Comparison of ENCODE assay signal across 20 cellular contexts in the genomic region with DNA sequence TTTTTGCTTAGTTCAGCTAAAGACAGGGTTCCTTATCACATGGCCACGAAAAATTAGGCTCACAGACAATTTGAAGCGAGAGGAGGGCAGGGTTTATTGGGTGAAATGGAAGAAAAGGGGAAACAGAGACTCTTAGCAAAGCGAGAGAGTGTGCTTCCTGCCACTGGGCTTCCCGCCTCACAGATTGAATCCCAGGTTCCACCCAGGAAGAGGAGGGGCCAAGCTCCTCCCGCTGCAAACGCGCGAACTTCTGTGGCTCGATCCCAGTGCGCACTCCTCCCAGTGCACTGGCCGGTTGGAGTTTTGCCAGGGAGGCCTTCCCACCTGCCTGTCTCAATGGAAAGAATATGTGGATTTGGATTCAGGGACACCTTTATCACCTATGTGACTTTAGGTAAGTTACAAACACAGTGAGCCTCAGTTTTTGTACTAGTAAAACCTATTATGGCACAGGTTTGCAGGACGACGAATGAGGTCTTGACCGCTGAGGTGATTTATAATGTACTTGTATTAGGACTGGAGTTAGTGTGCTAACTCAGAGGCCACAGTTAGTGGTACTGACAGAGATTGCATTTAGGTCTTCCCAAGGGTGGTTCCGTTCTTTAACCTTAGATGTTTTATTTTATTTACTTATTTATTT. TPM values are rescaled to one million over a fixed set of nuclear protein-coding genes. Genes with fewer than 3 reads are reported as not detected.
A peak's percentile ranks its signal among the peaks of the same experiment; 100 is the strongest.
DNase-seq lines count a peak whose midpoint lies in the region; ATAC-seq lines count a peak whose summit lies in the region.
"Had no signal": no experiment of that assay in that cellular context is flagged by ENCODE, and none has a peak within 500 bp of the region (broad histone marks: within the 10 kb centered on the region; RNA-seq: fewer than 3 reads in every experiment).

No MANE protein-coding gene starts in this region.

- H2BK5ac ChIP-seq in trophoblast cell (ENCODE audit: low read depth, low read length, poor library complexity) = no peak overlapping the region

- H3K9me3 ChIP-seq in HUES64 (ENCODE audit: insufficient read depth, low read depth, low read length) (no peaks in the 10 kb centered on the region), iPS DF 6.9 (ENCODE audit: control insufficient read depth, insufficient read depth, low read length) (no peaks in the 10 kb centered on the region), trophoblast cell (ENCODE audit: insufficient read depth, low read depth, low read length) (no peaks in the 10 kb centered on the region)
- H3K9me3 ChIP-seq: BE2C had no signal

- no peaks in the 10 kb centered on the region for H3K79me1 ChIP-seq in trophoblast cell (ENCODE audit: low read length)

- ATAC-seq in GM21515 (IDR thresholded peaks at IDR 0.05; ENCODE audit: unreplicated experiment) = no peak
- ATAC-seq: Panc1 had no signal

- no peaks in the 10 kb centered on the region for H3K79me2 ChIP-seq in trophoblast cell (ENCODE audit: control insufficient read depth, insufficient read depth, low read length, poor library complexity)

- H2BK12ac ChIP-seq in trophoblast cell (ENCODE audit: low read length) = no peak overlapping the region

- peak overlapping the region; percentile 48 for H3K4me3 ChIP-seq in HUES64 (ENCODE audit: low read length)
- peak overlapping the region; percentile 14; the same call in 1 of the 2 replicates for H3K4me3 ChIP-seq in iPS DF 6.9 (ENCODE audit: low read length)
- H3K4me3 ChIP-seq in trophoblast cell (ENCODE audit: low read depth, low read length) = no peak overlapping the region
- H3K4me3 ChIP-seq: GM12878 had no signal

- no peak overlapping the region for H4K12ac ChIP-seq in trophoblast cell (ENCODE audit: low read depth, low read length)

- no peak overlapping the region for H3K18ac ChIP-seq in trophoblast cell (ENCODE audit: low read length)

- H4K91ac ChIP-seq in trophoblast cell (ENCODE audit: low read depth, low read length) = no peak overlapping the region

- H3K36me3 ChIP-seq in HUES64 (ENCODE audit: insufficient read depth, low read length) (no peaks in the 10 kb centered on the region), iPS DF 6.9 (ENCODE audit: control insufficient read depth, insufficient read depth, low read length) (no peaks in the 10 kb centered on the region), trophoblast cell (ENCODE audit: control insufficient read depth in 1 of 2, insufficient read depth in 2 of 2, low read length in 2 of 2) (no peaks in the 10 kb centered on the region)
- H3K36me3 ChIP-seq: BE2C had no signal

- H3K4me2 ChIP-seq in trophoblast cell (ENCODE audit: low read length) = peak overlapping the region; percentile 31

- no peak overlapping the region for H3K23ac ChIP-seq in trophoblast cell (ENCODE audit: low read length)

- DNase-seq in SHP77 (lab: John Stamatoyannopoulos, UW) (peak; percentile 24 to 54), SHP77 treated with DMSO at 0.1 percent for 48 hours (lab: John Stamatoyannopoulos, UW) (no peak), iPS DF 6.9 (ENCODE audit: low read depth, low spot score) (no peak), trophoblast cell (peak in 1 of 2 donors; percentile 19), activated gamma-delta T cell (lab: John Stamatoyannopoulos, UW) (no peak), NCI-H1930 (lab: John Stamatoyannopoulos, UW) (no peak)
- DNase-seq: 8988T; BE2C; CD4-positive, alpha-beta T cell; DMS79; GDM1; NCI-H1048; NCI-H1436 treated with DMSO at 0.1 percent for 48 hours; NCI-H510A; NCI-H82; Right ventricle myocardium superior had no signal

- H3K4ac ChIP-seq in trophoblast cell (ENCODE audit: low read depth, low read length) = no peak overlapping the region

- H3K14ac ChIP-seq in trophoblast cell (ENCODE audit: low read length) = no peak overlapping the region

- H2AK5ac ChIP-seq in trophoblast cell (ENCODE audit: low read length) = no peak overlapping the region

- H3K9ac ChIP-seq in HUES64 (ENCODE audit: low read depth, low read length) = no peak overlapping the region
- H3K9ac ChIP-seq in trophoblast cell (ENCODE audit: low read length) = no peak overlapping the region

- H3K27ac ChIP-seq in HUES64 (ENCODE audit: low read depth, low read length) (no peak overlapping the region), iPS DF 6.9 (ENCODE audit: low read length) (no peak overlapping the region), trophoblast cell (ENCODE audit: low read depth, low read length) (no peak overlapping the region)

- no peak overlapping the region for H2AFZ ChIP-seq in trophoblast cell (ENCODE audit: insufficient read depth, low read length, poor library complexity)

- no peak overlapping the region for H4K8ac ChIP-seq in trophoblast cell (ENCODE audit: low read depth, low read length)

- H3K4me1 ChIP-seq in HUES64 (ENCODE audit: insufficient read depth, low read length) = peaks cover 16% of the 10 kb centered on the region
- peaks cover 2% of the 10 kb centered on the region; the same call in 1 of the 2 replicates for H3K4me1 ChIP-seq in iPS DF 6.9 (ENCODE audit: control insufficient read depth, insufficient read depth, low read length)
- H3K4me1 ChIP-seq in trophoblast cell (ENCODE audit: control insufficient read depth in 1 of 2, insufficient read depth in 2 of 2, low read length in 2 of 2) = no peaks in the 10 kb centered on the region
- H3K4me1 ChIP-seq: BE2C had no signal

- 84% methylated on average over 14 of the region's 15 CpGs for WGBS in HUES64
- no CpG with 5 or more reads among the region's 15 CpGs for WGBS in iPS DF 6.9 (ENCODE audit: insufficient coverage, insufficient read length)
- no CpG with 5 or more reads among the region's 15 CpGs for WGBS in trophoblast cell (ENCODE audit: extremely low coverage, insufficient coverage, insufficient read length)

- H3K27me3 ChIP-seq in HUES64 (ENCODE audit: insufficient read depth, low read length) (no peaks in the 10 kb centered on the region), iPS DF 6.9 (ENCODE audit: control insufficient read depth, insufficient read depth, low read length) (no peaks in the 10 kb centered on the region), trophoblast cell (ENCODE audit: insufficient read depth, low read length) (no peaks in the 10 kb centered on the region)
- H3K27me3 ChIP-seq: BE2C had no signal

- H2BK120ac ChIP-seq in trophoblast cell (ENCODE audit: insufficient read depth, low read length, poor library complexity) = no peak overlapping the region

RNA-seq across cellular contexts. Expression of a gene that starts 48.5 kb away (rescaled TPM):
- polyA plus RNA-seq in HUES64 (2013, experiment 1 of 2) = 10.7 TPM
- polyA plus RNA-seq in HUES64 (2013, experiment 2 of 2) = 15.0 TPM
- 0.03 TPM in 1 of 2 replicates, not detected in the other for polyA plus RNA-seq in trophoblast cell (2013)
- polyA plus RNA-seq: GM12878 had no signal

Comparison
In these comparisons a context has a peak if more than half of its experiments do, and no peak if none do; other contexts are left out.
1. DNase-seq: peak in SHP77 (2 of 2); none in SHP77 treated with DMSO at 0.1 percent for 48 hours (single experiment), iPS DF 6.9 (single experiment), activated gamma-delta T cell (single experiment) and NCI-H1930 (0 of 2).